In the genomic region with DNA sequence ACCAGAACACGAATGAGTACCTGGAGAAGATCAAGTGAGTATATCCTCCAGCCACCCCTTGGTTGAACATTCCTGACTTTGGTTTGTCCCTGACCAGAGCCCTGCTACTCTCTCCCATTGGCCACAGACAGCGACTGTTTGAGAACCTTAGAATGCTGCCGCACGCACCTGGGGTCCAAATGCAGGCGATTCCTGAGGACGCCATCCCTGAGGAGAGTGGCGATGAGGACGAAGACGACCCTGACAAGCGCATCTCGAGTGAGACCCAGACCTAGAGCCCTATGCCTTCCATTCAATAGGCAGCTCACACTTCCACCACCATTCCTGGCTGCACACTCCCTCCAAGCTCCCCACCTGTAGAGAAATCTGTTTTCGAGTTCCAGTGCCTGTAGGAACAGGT, we compare ENCODE assay signal across 12 cellular contexts. TPM values are rescaled to one million over a fixed set of nuclear protein-coding genes. Genes with fewer than 3 reads are reported as not detected.
DNase-seq lines count a peak whose midpoint lies in the region; ATAC-seq, FAIRE-seq and TF ChIP-seq lines count a peak whose summit lies in the region.
"Had no signal": no experiment of that assay in that cellular context is flagged by ENCODE, and none has a peak within 500 bp of the region (broad histone marks: within the 10 kb centered on the region; RNA-seq: fewer than 3 reads in every experiment).

No MANE protein-coding gene starts in this region.

- H3K4me3 ChIP-seq in kidney (ENCODE audit: low read length in 2 of 2): no peak overlapping the region
- no peak overlapping the region for H3K4me3 ChIP-seq in suprapubic skin
- H3K4me3 ChIP-seq in gastrocnemius medialis: no peak overlapping the region

- H3K27ac Mint-ChIP-seq in activated CD4-positive, alpha-beta memory T cell treated with anti-CD3 and anti-CD28 coated beads for 36 hours: peak overlapping the region; percentile 5
- H3K27ac Mint-ChIP-seq in activated CD4-positive, alpha-beta memory T cell treated with anti-CD3 and anti-CD28 coated beads, Interleukin-2, amount 10 ng/mL, durations not matched to agents 7 days and 5 days: no peak overlapping the region
- peak overlapping the region; percentile 39 for H3K27ac Mint-ChIP-seq in T-helper 17 cell
- H3K27ac Mint-ChIP-seq: CD8-positive, alpha-beta T cell had no signal

- H3K9me3 Mint-ChIP-seq in activated CD4-positive, alpha-beta memory T cell treated with anti-CD3 and anti-CD28 coated beads for 36 hours: no peaks in the 10 kb centered on the region
- no peaks in the 10 kb centered on the region for H3K9me3 Mint-ChIP-seq in activated CD4-positive, alpha-beta memory T cell treated with anti-CD3 and anti-CD28 coated beads, Interleukin-2, amount 10 ng/mL, durations not matched to agents 7 days and 5 days
- H3K9me3 Mint-ChIP-seq: CD8-positive, alpha-beta T cell had no signal

- H3K27ac ChIP-seq in kidney (ENCODE audit: low read depth in 2 of 2, low read length in 2 of 2): no peak overlapping the region
- peak overlapping the region; percentile 60 for H3K27ac ChIP-seq in suprapubic skin
- no peak overlapping the region for H3K27ac ChIP-seq in gastrocnemius medialis

- TF ChIP-seq EP300 in suprapubic skin (IDR thresholded peaks at IDR 0.05): no peak

- H3K36me3 Mint-ChIP-seq in activated CD4-positive, alpha-beta memory T cell treated with anti-CD3 and anti-CD28 coated beads for 36 hours: peaks cover 20% of the 10 kb centered on the region
- peaks cover 77% of the 10 kb centered on the region for H3K36me3 Mint-ChIP-seq in activated CD4-positive, alpha-beta memory T cell treated with anti-CD3 and anti-CD28 coated beads, Interleukin-2, amount 10 ng/mL, durations not matched to agents 7 days and 5 days (ENCODE audit: low read depth)
- H3K36me3 Mint-ChIP-seq in T-helper 17 cell (ENCODE audit: low read depth): peaks cover 8% of the 10 kb centered on the region

- peaks cover 22% of the 10 kb centered on the region for H3K4me1 Mint-ChIP-seq in activated CD4-positive, alpha-beta memory T cell treated with anti-CD3 and anti-CD28 coated beads for 36 hours (ENCODE audit: low read depth)
- peaks cover 19% of the 10 kb centered on the region for H3K4me1 Mint-ChIP-seq in activated CD4-positive, alpha-beta memory T cell treated with anti-CD3 and anti-CD28 coated beads, Interleukin-2, amount 10 ng/mL, durations not matched to agents 7 days and 5 days
- peaks cover 27% of the 10 kb centered on the region for H3K4me1 Mint-ChIP-seq in T-helper 17 cell

- TF ChIP-seq CTCF in kidney (IDR thresholded peaks at IDR 0.05; ENCODE audit: borderline replicate concordance, extremely low read depth, insufficient read depth): no peak
- no peak for TF ChIP-seq CTCF in suprapubic skin (IDR thresholded peaks at IDR 0.05)
- TF ChIP-seq CTCF in gastrocnemius medialis (IDR thresholded peaks at IDR 0.05 in 4 of 5, conservative IDR thresholded peaks at IDR 0.05 in 1 of 5): no peak

- WGBS in suprapubic skin: 90% methylated on average over 12 of the region's 12 CpGs

- ATAC-seq in T-helper 17 cell: no peak
- no peak for ATAC-seq in gastrocnemius medialis
- ATAC-seq: CD8-positive, alpha-beta T cell; left ventricle myocardium superior had no signal

- POLR2A ChIA-PET in activated CD4-positive, alpha-beta memory T cell treated with anti-CD3 and anti-CD28 coated beads for 36 hours (lab: Charles Lee): interaction anchor here (0.6 kb wide), 1 partner anchor 315 kb away, joined by 3 read pairs; no protein-coding TSS in a partner anchor
- POLR2A ChIA-PET in activated CD4-positive, alpha-beta memory T cell treated with anti-CD3 and anti-CD28 coated beads, Interleukin-2, amount 10 ng/mL, durations not matched to agents 7 days and 5 days (lab: Charles Lee): interaction anchor here (1.5 to 1.6 kb wide), 2 partner anchors 10 to 40 kb away, joined by 3 to 5 read pairs; no protein-coding TSS in a partner anchor

- TF ChIP-seq POLR2A in suprapubic skin (IDR thresholded peaks at IDR 0.05) (no peak), gastrocnemius medialis (IDR thresholded peaks at IDR 0.05) (no peak), erythroblast (IDR thresholded peaks at IDR 0.05; ENCODE audit: low read length) (no peak)

- H3K9me3 ChIP-seq in T-helper 17 cell (ENCODE audit: control insufficient read depth, low read length, poor library complexity, severe bottlenecking): no peaks in the 10 kb centered on the region
- H3K9me3 ChIP-seq in kidney (ENCODE audit: control insufficient read depth in 1 of 2, low read length in 2 of 2): no peaks in the 10 kb centered on the region
- H3K9me3 ChIP-seq in suprapubic skin: no peaks in the 10 kb centered on the region
- no peaks in the 10 kb centered on the region for H3K9me3 ChIP-seq in gastrocnemius medialis

- CTCF ChIA-PET in activated CD4-positive, alpha-beta memory T cell treated with anti-CD3 and anti-CD28 coated beads for 36 hours (lab: Charles Lee): interaction anchor here (1.4 kb wide), 1 partner anchor 380 kb away, joined by 3 read pairs; no protein-coding TSS in a partner anchor
- CTCF ChIA-PET in activated CD4-positive, alpha-beta memory T cell treated with anti-CD3 and anti-CD28 coated beads, Interleukin-2, amount 10 ng/mL, durations not matched to agents 7 days and 5 days (lab: Charles Lee): interaction anchor here (1.0 to 1.7 kb wide), 2 partner anchors 10 to 116 kb away, joined by 4 read pairs; no protein-coding TSS in a partner anchor

- H3K27me3 Mint-ChIP-seq in activated CD4-positive, alpha-beta memory T cell treated with anti-CD3 and anti-CD28 coated beads for 36 hours: no peaks in the 10 kb centered on the region
- H3K27me3 Mint-ChIP-seq in activated CD4-positive, alpha-beta memory T cell treated with anti-CD3 and anti-CD28 coated beads, Interleukin-2, amount 10 ng/mL, durations not matched to agents 7 days and 5 days: peaks cover 4% of the 10 kb centered on the region
- no peaks in the 10 kb centered on the region for H3K27me3 Mint-ChIP-seq in T-helper 17 cell

- H3K9ac ChIP-seq in kidney (ENCODE audit: low read length in 2 of 2): no peak overlapping the region

- no peak overlapping the region for H3K4me3 Mint-ChIP-seq in activated CD4-positive, alpha-beta memory T cell treated with anti-CD3 and anti-CD28 coated beads for 36 hours
- no peak overlapping the region for H3K4me3 Mint-ChIP-seq in activated CD4-positive, alpha-beta memory T cell treated with anti-CD3 and anti-CD28 coated beads, Interleukin-2, amount 10 ng/mL, durations not matched to agents 7 days and 5 days
- no peak overlapping the region for H3K4me3 Mint-ChIP-seq in T-helper 17 cell
- H3K4me3 Mint-ChIP-seq: CD8-positive, alpha-beta T cell had no signal

- in situ Hi-C loops in gastrocnemius medialis (cut with MboI; ENCODE audit: low sequenced_read_pairs in 4 of 4): no loop called here

- H3K36me3 ChIP-seq in kidney (ENCODE audit: control insufficient read depth in 1 of 2, insufficient read depth in 2 of 2, low read length in 2 of 2) (peaks cover 27 to 44% of the 10 kb centered on the region in 2 donors), suprapubic skin (peaks cover 59% of the 10 kb centered on the region), gastrocnemius medialis (peaks cover 0 to 56% of the 10 kb centered on the region in 2 donors)

- no peak for DNase-seq in activated CD4-positive, alpha-beta memory T cell treated with anti-CD3 and anti-CD28 coated beads for 36 hours
- no peak for DNase-seq in activated CD4-positive, alpha-beta memory T cell treated with anti-CD3 and anti-CD28 coated beads, Interleukin-2, amount 10 ng/mL, durations not matched to agents 7 days and 5 days
- no peak for DNase-seq in T-helper 17 cell
- peak; percentile 45 for DNase-seq in kidney
- DNase-seq in suprapubic skin (ENCODE audit: low spot score in 2 of 2): no peak
- no peak for DNase-seq in gastrocnemius medialis
- DNase-seq in activated CD8-positive, alpha-beta memory T cell treated with anti-CD3 and anti-CD28 coated beads for 24 hours: no peak
- DNase-seq in erythroblast (lab: John Stamatoyannopoulos, UW): no peak
- DNase-seq: CD8-positive, alpha-beta T cell; left ventricle myocardium superior; MV-4-11; NCI-H2081 treated with DMSO at 0.1 percent for 48 hours had no signal

- H3K27me3 ChIP-seq in suprapubic skin: no peaks in the 10 kb centered on the region
- H3K27me3 ChIP-seq in gastrocnemius medialis: no peaks in the 10 kb centered on the region

- H3K4me1 ChIP-seq in kidney (ENCODE audit: control insufficient read depth in 1 of 2, insufficient read depth in 1 of 2, low read depth in 1 of 2, low read length in 2 of 2): peaks cover 0 to 9% of the 10 kb centered on the region in 2 donors
- H3K4me1 ChIP-seq in suprapubic skin: peaks cover 51% of the 10 kb centered on the region
- H3K4me1 ChIP-seq in gastrocnemius medialis: peaks cover 1 to 4% of the 10 kb centered on the region in 2 donors

- intact Hi-C loops in activated CD4-positive, alpha-beta memory T cell treated with anti-CD3 and anti-CD28 coated beads for 36 hours (cut with micrococcal nuclease): no loop called here
- intact Hi-C loops in kidney (cut with DNase I) (no loop called here), gastrocnemius medialis (cut with DNase I; ENCODE audit: low total_unique reads) (no loop called here)

- FAIRE-seq in kidney (lab: Jason Lieb, UNC): no peak

RNA-seq across cellular contexts. Expression of gene MARCKSL1, which starts 4.5 kb away (rescaled TPM):
- 10 to 100 TPM; 13.1 to 14.6 TPM for total RNA-seq in activated CD4-positive, alpha-beta memory T cell treated with anti-CD3 and anti-CD28 coated beads for 36 hours
- total RNA-seq in activated CD4-positive, alpha-beta memory T cell treated with anti-CD3 and anti-CD28 coated beads, Interleukin-2, amount 10 ng/mL, durations not matched to agents 7 days and 5 days: 10 to 100 TPM; 26.4 to 27.9 TPM
- total RNA-seq in T-helper 17 cell (10 to 100 TPM; 18.4 to 24.4 TPM), kidney (58.6 TPM), suprapubic skin (10 to 100 TPM; 12.8 to 25.1 (median 19.3) TPM), gastrocnemius medialis (1 to 10 TPM in 2 of 4 donors, under 1 TPM in 2; 0.75 to 2.6 (median 1.5) TPM)
- 29.8 TPM for polyA plus RNA-seq in kidney (ENCODE audit: insufficient read depth, low read depth, low replicate concordance)

RNA-seq across cellular contexts. Expression of gene FAM229A, which starts 30.7 kb away (rescaled TPM):
- 1 to 10 TPM; 3.6 to 4.2 TPM for total RNA-seq in activated CD4-positive, alpha-beta memory T cell treated with anti-CD3 and anti-CD28 coated beads for 36 hours
- total RNA-seq in activated CD4-positive, alpha-beta memory T cell treated with anti-CD3 and anti-CD28 coated beads, Interleukin-2, amount 10 ng/mL, durations not matched to agents 7 days and 5 days: 10 to 100 TPM; 10.6 to 11.8 TPM
- 10 to 100 TPM; 30.1 to 32.9 TPM for total RNA-seq in T-helper 17 cell
- total RNA-seq in kidney: 9.7 TPM
- polyA plus RNA-seq in kidney (ENCODE audit: insufficient read depth, low read depth, low replicate concordance): 6.4 TPM
- total RNA-seq in suprapubic skin: 10 to 100 TPM in 3 of 4 donors, 1 to 10 TPM in 1; 4.4 to 41.8 (median 16.3) TPM
- 10 to 100 TPM in 1 of 4 donors, 1 to 10 TPM in 2, under 1 TPM in 1; 0.81 to 13.4 (median 2.0) TPM for total RNA-seq in gastrocnemius medialis

RNA-seq across cellular contexts. Expression of gene TSSK3, which starts 30.8 kb away (rescaled TPM):
- under 1 TPM; 0.69 to 0.90 TPM for total RNA-seq in activated CD4-positive, alpha-beta memory T cell treated with anti-CD3 and anti-CD28 coated beads for 36 hours
- total RNA-seq in activated CD4-positive, alpha-beta memory T cell treated with anti-CD3 and anti-CD28 coated beads, Interleukin-2, amount 10 ng/mL, durations not matched to agents 7 days and 5 days: 1 to 10 TPM in 1 of 2 experiments, under 1 TPM in 1; 0.70 to 1.0 TPM
- total RNA-seq in T-helper 17 cell (1 to 10 TPM in 1 of 2 donors, not detected in 1; 1.2 TPM), kidney (4.3 TPM), suprapubic skin (1 to 10 TPM in 2 of 4 donors, under 1 TPM in 1, not detected in 1; 0.86 to 2.7 (median 1.3) TPM), gastrocnemius medialis (1 to 10 TPM in 1 of 4 donors, not detected in 3; 1.8 TPM)
- not detected for polyA plus RNA-seq in kidney (ENCODE audit: insufficient read depth, low read depth, low replicate concordance)

RNA-seq across cellular contexts. Expression of gene HDAC1, which starts 39.7 kb away (rescaled TPM):
- 100 to 1,000 TPM; 136 to 139 TPM for total RNA-seq in activated CD4-positive, alpha-beta memory T cell treated with anti-CD3 and anti-CD28 coated beads for 36 hours
- 100 to 1,000 TPM; 180 to 185 TPM for total RNA-seq in activated CD4-positive, alpha-beta memory T cell treated with anti-CD3 and anti-CD28 coated beads, Interleukin-2, amount 10 ng/mL, durations not matched to agents 7 days and 5 days
- total RNA-seq in T-helper 17 cell (10 to 100 TPM; 81.6 to 86.2 TPM), kidney (89.7 TPM), suprapubic skin (10 to 100 TPM; 34.4 to 52.9 (median 40.2) TPM), gastrocnemius medialis (10 to 100 TPM in 2 of 4 donors, 1 to 10 TPM in 2; 8.7 to 23.8 (median 11.8) TPM)
- polyA plus RNA-seq in kidney (ENCODE audit: insufficient read depth, low read depth, low replicate concordance): 68.8 TPM
